ENCODE assay signal across 25 cellular contexts in the genomic region with DNA sequence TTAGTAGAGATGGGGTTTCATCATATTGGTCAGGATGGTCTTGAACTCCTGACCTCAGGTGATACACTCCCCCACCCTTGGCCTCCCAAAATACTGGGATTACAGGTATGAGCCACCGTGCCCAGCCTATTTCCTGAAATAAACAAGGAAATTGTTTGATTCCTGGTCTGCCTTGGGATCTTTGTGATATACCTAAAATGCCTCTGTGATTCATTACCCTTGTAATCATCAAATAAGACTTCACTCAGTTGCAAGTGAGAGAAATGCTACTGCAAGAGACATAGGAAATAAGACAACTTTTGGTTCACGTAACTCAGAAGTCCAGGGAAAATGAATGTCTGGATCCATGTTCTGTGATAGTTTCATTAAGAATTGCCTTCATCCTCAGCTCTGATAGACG.
"Had no signal": no experiment of that assay in that cellular context is flagged by ENCODE, and none has a peak within 500 bp of the region (broad histone marks: within the 10 kb centered on the region; RNA-seq: fewer than 3 reads in every experiment).

No MANE protein-coding gene starts in this region.

- H3K4me1 ChIP-seq: left ventricle myocardium inferior, parathyroid adenoma, prostate gland, transverse colon had no signal

- H3K9me3 ChIP-seq: left ventricle myocardium inferior, prostate gland, spleen, stomach, thoracic aorta, transverse colon had no signal

- H3K36me3 ChIP-seq: left ventricle myocardium inferior, prostate gland, spleen, stomach, thoracic aorta, transverse colon had no signal

- FAIRE-seq: kidney had no signal

- H3K4me2 ChIP-seq: hepatocyte had no signal

- H3K79me2 ChIP-seq: hepatocyte, parathyroid adenoma had no signal

- H3K36me3 Mint-ChIP-seq: naive B cell had no signal

- H3K27me3 ChIP-seq: dorsolateral prefrontal cortex, hepatocyte, spleen, stomach, transverse colon had no signal

- H3K4me3 ChIP-seq: dorsolateral prefrontal cortex, hepatocyte, left ventricle myocardium inferior, lung, prostate gland, spleen, stomach, thoracic aorta, transverse colon had no signal

- H3K9me3 Mint-ChIP-seq: nephron had no signal

- H3K27ac Mint-ChIP-seq: nephron had no signal

- H3K4me3 Mint-ChIP-seq: nephron had no signal

- H2AFZ ChIP-seq: hepatocyte, parathyroid adenoma had no signal

- ATAC-seq: left cardiac atrium, sciatic nerve had no signal

- H3K27ac ChIP-seq: dorsolateral prefrontal cortex, hepatocyte, left ventricle myocardium inferior, parathyroid adenoma, prostate gland, spleen, thoracic aorta, transverse colon had no signal

- DNase-seq: cortex of kidney; dorsolateral prefrontal cortex; effector CD8-positive, alpha-beta T cell; foreskin melanocyte; head of caudate nucleus; kidney; left cardiac atrium; left ventricle myocardium inferior; naive B cell; occipital lobe; spleen; stimulated activated CD4-positive, alpha-beta T cell treated with anti-CD3 and anti-CD28 coated beads, Interleukin-15, amount 100 ng/mL, for 24 hours; stimulated activated CD4-positive, alpha-beta T cell treated with anti-CD3 and anti-CD28 coated beads, Interleukin-1b, Interleukin-23, amount 100 ng/mL, for 48 hours; stimulated activated CD4-positive, alpha-beta T cell treated with anti-CD3 and anti-CD28 coated beads, Interleukin-4, amount 100 ng/mL, for 4 hours; stimulated activated naive CD4-positive, alpha-beta T cell; stomach; substantia nigra; transverse colon had no signal

- H3K27me3 Mint-ChIP-seq: naive B cell had no signal
